Comparison of ENCODE assay signal across 8 cellular contexts in the genomic region with DNA sequence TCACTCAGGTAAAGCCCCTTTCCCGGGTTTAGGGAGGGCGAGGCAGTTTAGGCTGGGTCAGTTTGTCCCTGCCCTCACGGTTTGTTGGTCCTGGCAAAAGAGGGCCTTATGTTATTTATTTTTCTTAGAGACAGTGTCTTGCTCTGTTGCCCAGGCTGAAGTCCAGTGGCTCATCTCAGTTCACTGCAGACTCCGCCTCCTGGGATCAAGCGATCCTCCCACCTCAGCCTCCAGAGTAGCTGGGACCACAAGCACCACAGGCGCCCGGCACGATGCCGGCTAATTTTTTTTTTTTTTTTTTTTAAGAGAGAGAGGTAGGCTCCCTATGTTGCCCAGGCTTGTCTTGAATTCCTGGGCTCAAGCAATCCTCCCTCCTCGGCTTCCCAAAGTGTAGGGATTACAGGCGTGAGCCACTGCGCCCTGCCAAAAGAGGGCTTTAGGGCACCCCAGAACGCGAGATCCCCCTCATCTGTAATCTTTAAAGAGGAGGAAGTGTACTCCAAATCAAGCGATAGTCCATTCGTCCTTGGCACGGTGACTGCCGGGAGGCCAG. TPM values are rescaled to one million over a fixed set of nuclear protein-coding genes. Genes with fewer than 3 reads are reported as not detected.
DNase-seq lines count a peak whose midpoint lies in the region; ATAC-seq, FAIRE-seq and TF ChIP-seq lines count a peak whose summit lies in the region.

No MANE protein-coding gene starts in this region.

- CTCF ChIA-PET in CD4-positive, alpha-beta T cell (lab: Charles Lee) = no interaction called here
- CTCF ChIA-PET in activated CD4-positive, alpha-beta memory T cell treated with anti-CD3 and anti-CD28 coated beads, Interleukin-2, amount 10 ng/mL, durations not matched to agents 7 days and 5 days (lab: Charles Lee) = interaction anchor here (0.9 kb wide), 1 partner anchor 29 kb away, joined by 3 read pairs; no protein-coding TSS in a partner anchor

- peaks cover 34% of the 10 kb centered on the region for H3K4me1 Mint-ChIP-seq in CD4-positive, alpha-beta T cell (ENCODE audit: low read depth)
- H3K4me1 Mint-ChIP-seq in activated CD4-positive, alpha-beta memory T cell treated with anti-CD3 and anti-CD28 coated beads, Interleukin-2, amount 10 ng/mL, durations not matched to agents 7 days and 5 days = peaks cover 21% of the 10 kb centered on the region

- no peak for ATAC-seq in CD4-positive, alpha-beta T cell (ENCODE audit: poor library complexity)
- peak; percentile 3 for ATAC-seq in HG02610 (IDR thresholded peaks at IDR 0.05; ENCODE audit: unreplicated experiment)
- peak in 3 of 4 donors; percentile 3 to 23 (median 6) for ATAC-seq in heart left ventricle
- peak in 1 of 2 donors; percentile 1 for ATAC-seq in gastrocnemius medialis

- intact Hi-C loops in CD4-positive, alpha-beta T cell (cut with DNase I, micrococcal nuclease) = loop anchor here (2.0 to 10.0 kb wide), 8 partner anchors 141 to 865 kb away; a partner anchor contains a TSS
- intact Hi-C loops in heart left ventricle (cut with DNase I) (loop anchor here in 5 of 10 donors (1.0 to 10.0 kb wide), 8 partner anchors 28 to 663 kb away; a partner anchor contains a TSS), gastrocnemius medialis (cut with DNase I; ENCODE audit: low total_unique reads) (loop anchor here (1.0 to 5.0 kb wide), 4 partner anchors 28 to 230 kb away; a partner anchor contains a TSS)

- H3K27ac Mint-ChIP-seq in CD4-positive, alpha-beta T cell = peak overlapping the region; percentile 88
- H3K27ac Mint-ChIP-seq in activated CD4-positive, alpha-beta memory T cell treated with anti-CD3 and anti-CD28 coated beads, Interleukin-2, amount 10 ng/mL, durations not matched to agents 7 days and 5 days = peak overlapping the region; percentile 84

- H3K4me3 ChIP-seq in heart left ventricle = peak overlapping the region; percentile 58 to 92 (median 78)
- H3K4me3 ChIP-seq in gastrocnemius medialis = peak overlapping the region; percentile 71 to 80 (median 76)

- no peaks in the 10 kb centered on the region for H3K9me3 Mint-ChIP-seq in CD4-positive, alpha-beta T cell
- H3K9me3 Mint-ChIP-seq in activated CD4-positive, alpha-beta memory T cell treated with anti-CD3 and anti-CD28 coated beads, Interleukin-2, amount 10 ng/mL, durations not matched to agents 7 days and 5 days = no peaks in the 10 kb centered on the region

- peaks cover 0 to 29% (median 27%) of the 10 kb centered on the region in 9 donors for H3K36me3 ChIP-seq in heart left ventricle
- peaks cover 0 to 29% of the 10 kb centered on the region in 2 donors for H3K36me3 ChIP-seq in gastrocnemius medialis

- H3K27me3 ChIP-seq in CD4-positive, alpha-beta T cell (ENCODE audit: control insufficient read depth, insufficient read depth, low read length) = no peaks in the 10 kb centered on the region
- H3K27me3 ChIP-seq in heart left ventricle (peaks cover 0 to 8% (median 0%) of the 10 kb centered on the region in 9 donors), gastrocnemius medialis (no peaks in the 10 kb centered on the region)

- peaks cover 0 to 20% (median 10%) of the 10 kb centered on the region in 12 donors for H3K4me1 ChIP-seq in heart left ventricle
- H3K4me1 ChIP-seq in gastrocnemius medialis = peaks cover 7 to 12% of the 10 kb centered on the region in 2 donors

- no peak for TF ChIP-seq CTCF in CD4-positive, alpha-beta T cell (IDR thresholded peaks at IDR 0.05)
- no peak for TF ChIP-seq CTCF in heart left ventricle (IDR thresholded peaks at IDR 0.05)
- TF ChIP-seq CTCF in gastrocnemius medialis (IDR thresholded peaks at IDR 0.05 in 4 of 5, conservative IDR thresholded peaks at IDR 0.05 in 1 of 5) = no peak

- in situ Hi-C loops in gastrocnemius medialis (cut with MboI; ENCODE audit: low sequenced_read_pairs in 4 of 4) = loop anchor here in 2 of 4 donors (10.0 kb wide), 1 partner anchor 227 kb away; no protein-coding TSS in a partner anchor

- H3K27ac ChIP-seq in CD4-positive, alpha-beta T cell (ENCODE audit: low read depth, low read length) = peak overlapping the region; percentile 65
- H3K27ac ChIP-seq in heart left ventricle = peak overlapping the region; percentile 85 to 97 (median 94)
- H3K27ac ChIP-seq in gastrocnemius medialis = peak overlapping the region; percentile 83 to 89 (median 85)

- POLR2A ChIA-PET in CD4-positive, alpha-beta T cell (lab: Charles Lee) = interaction anchor here (0.9 to 1.4 kb wide), 3 partner anchors 143 to 356 kb away, joined by 3 to 7 read pairs (median 4); a partner anchor contains a TSS
- POLR2A ChIA-PET in activated CD4-positive, alpha-beta memory T cell treated with anti-CD3 and anti-CD28 coated beads, Interleukin-2, amount 10 ng/mL, durations not matched to agents 7 days and 5 days (lab: Charles Lee) = interaction anchor here (0.7 to 3.8 kb wide), 7 partner anchors 11 to 867 kb away, joined by 3 to 20 read pairs (median 3); a partner anchor contains a TSS

- H3K4me3 Mint-ChIP-seq in CD4-positive, alpha-beta T cell = peak overlapping the region; percentile 99
- peak overlapping the region; percentile 88 for H3K4me3 Mint-ChIP-seq in activated CD4-positive, alpha-beta memory T cell treated with anti-CD3 and anti-CD28 coated beads, Interleukin-2, amount 10 ng/mL, durations not matched to agents 7 days and 5 days

- 32 to 40% (median 34%) methylated on average over 17 to 18 of the region's 18 CpGs for WGBS in heart left ventricle, 4 donors

- peaks cover 9% of the 10 kb centered on the region for H3K27me3 Mint-ChIP-seq in CD4-positive, alpha-beta T cell
- peaks cover 7% of the 10 kb centered on the region for H3K27me3 Mint-ChIP-seq in activated CD4-positive, alpha-beta memory T cell treated with anti-CD3 and anti-CD28 coated beads, Interleukin-2, amount 10 ng/mL, durations not matched to agents 7 days and 5 days

- H3K36me3 Mint-ChIP-seq in CD4-positive, alpha-beta T cell (ENCODE audit: low read depth) = peaks cover 39% of the 10 kb centered on the region
- peaks cover 25% of the 10 kb centered on the region for H3K36me3 Mint-ChIP-seq in activated CD4-positive, alpha-beta memory T cell treated with anti-CD3 and anti-CD28 coated beads, Interleukin-2, amount 10 ng/mL, durations not matched to agents 7 days and 5 days (ENCODE audit: low read depth)

- H3K9me3 ChIP-seq in CD4-positive, alpha-beta T cell (ENCODE audit: control insufficient read depth, low read length) = no peaks in the 10 kb centered on the region
- H3K9me3 ChIP-seq in heart left ventricle = no peaks in the 10 kb centered on the region
- H3K9me3 ChIP-seq in gastrocnemius medialis = no peaks in the 10 kb centered on the region

- no peak for FAIRE-seq in GM19239 (lab: Jason Lieb, UNC)

- TF ChIP-seq POLR2A in heart left ventricle (IDR thresholded peaks at IDR 0.05) (no peak), gastrocnemius medialis (IDR thresholded peaks at IDR 0.05) (no peak)

- no peak for DNase-seq in CD4-positive, alpha-beta T cell
- no peak for DNase-seq in activated CD4-positive, alpha-beta memory T cell treated with anti-CD3 and anti-CD28 coated beads, Interleukin-2, amount 10 ng/mL, durations not matched to agents 7 days and 5 days
- DNase-seq in heart left ventricle (no peak), gastrocnemius medialis (no peak), GM19239 (ENCODE audit: insufficient read length, low spot score) (no peak), COLO829 (ENCODE audit: low spot score) (no peak), medulla oblongata (ENCODE audit: extremely low spot score) (no peak)

RNA-seq across cellular contexts. Expression of a gene that starts 0.6 kb away (rescaled TPM):
- 10 to 100 TPM; 13.8 to 15.3 TPM for total RNA-seq in CD4-positive, alpha-beta T cell
- 10 to 100 TPM; 14.3 to 14.6 TPM for total RNA-seq in activated CD4-positive, alpha-beta memory T cell treated with anti-CD3 and anti-CD28 coated beads, Interleukin-2, amount 10 ng/mL, durations not matched to agents 7 days and 5 days
- total RNA-seq in heart left ventricle (10 to 100 TPM; 11.7 to 16.1 (median 13.8) TPM), gastrocnemius medialis (10 to 100 TPM; 18.7 to 26.5 (median 21.7) TPM)
- 10 to 100 TPM in 1 of 2 donors, 1 to 10 TPM in 1; 6.7 to 17.1 TPM for polyA plus RNA-seq in heart left ventricle
